ENCODE assay signal across 13 cellular contexts in genomic region chr19:11580665-11581418, GRCh38. TPM values are rescaled to one million over a fixed set of nuclear protein-coding genes. Genes with fewer than 3 reads are reported as not detected.
DNase-seq lines count a peak whose midpoint lies in the region; ATAC-seq, FAIRE-seq and TF ChIP-seq lines count a peak whose summit lies in the region.
"Had no signal": no experiment of that assay in that cellular context is flagged by ENCODE, and none has a peak within 500 bp of the region (broad histone marks: within the 10 kb centered on the region; RNA-seq: fewer than 3 reads in every experiment).

No MANE protein-coding gene starts in this region.

- no peak overlapping the region for H3K14ac ChIP-seq in neuronal stem cell (ENCODE audit: low read length)

- no peak overlapping the region for H2BK15ac ChIP-seq in neuronal stem cell (ENCODE audit: low read length)

- H3K18ac ChIP-seq in neuronal stem cell (ENCODE audit: low read length), result no peak overlapping the region

- H3K4me1 ChIP-seq in CD8-positive, alpha-beta T cell (ENCODE audit: insufficient read depth, low read length), result peaks cover 39% of the 10 kb centered on the region
- H3K4me1 ChIP-seq in Karpas-422 (ENCODE audit: low read length) (peaks cover 65% of the 10 kb centered on the region), K562 (replicated peaks in 1 of 2; ENCODE audit: control insufficient read depth in 2 of 2, insufficient read depth in 2 of 2, low read length in 2 of 2) (peaks cover 46 to 68% of the 10 kb centered on the region in 2 experiments), mucosa of rectum (ENCODE audit: control insufficient read depth in 2 of 2, insufficient read depth in 2 of 2, low read length in 2 of 2) (peaks cover 9 to 10% of the 10 kb centered on the region in 2 donors), neuronal stem cell (ENCODE audit: control insufficient read depth in 2 of 2, insufficient read depth in 1 of 2, low read depth in 1 of 2, low read length in 2 of 2) (peaks cover 6 to 9% of the 10 kb centered on the region in 2 donors)
- H3K4me1 ChIP-seq: SJSA1 had no signal

- BruUV-seq in K562 (replicated peaks; lab: Mats Ljungman, UMichigan), result no TSS peak

- H3K79me2 ChIP-seq in Karpas-422 (ENCODE audit: low read length) (no peaks in the 10 kb centered on the region), K562 (ENCODE audit: control insufficient read depth, insufficient read depth, low read length) (no peaks in the 10 kb centered on the region)

- H3K4me2 ChIP-seq in Karpas-422 (ENCODE audit: low read depth, low read length, poor library complexity, severe bottlenecking), result peak overlapping the region; percentile 63
- peak overlapping the region; percentile 47 for H3K4me2 ChIP-seq in K562 (ENCODE audit: insufficient read depth, low read length)
- H3K4me2 ChIP-seq in neuronal stem cell (ENCODE audit: insufficient read depth, low read length, poor library complexity, severe bottlenecking), result no peak overlapping the region

- peak overlapping the region; percentile 78 for H3K27ac Mint-ChIP-seq in CD8-positive, alpha-beta T cell
- H3K27ac Mint-ChIP-seq in chondrocyte (ENCODE audit: unreplicated experiment), result no peak overlapping the region

- H3K9me2 ChIP-seq in Karpas-422 (replicated peaks; ENCODE audit: insufficient read depth, low read length), result no peaks in the 10 kb centered on the region

- H3K9me1 ChIP-seq in K562 (ENCODE audit: control insufficient read depth, insufficient read depth, low read length), result no peaks in the 10 kb centered on the region

- CTCF ChIA-PET in CD8-positive, alpha-beta T cell (lab: Charles Lee), result interaction anchor here (0.6 to 2.6 kb wide), 3 partner anchors 19 to 790 kb away, joined by 4 to 9 read pairs (median 5); no protein-coding TSS in a partner anchor
- CTCF ChIA-PET in K562 (lab: Yijun Ruan, JAX; ENCODE audit: low intra/inter-chr PET ratio), result no interaction called here

- no peak overlapping the region for H4K8ac ChIP-seq in neuronal stem cell (ENCODE audit: low read depth, low read length)

- H3K36me3 ChIP-seq in CD8-positive, alpha-beta T cell (ENCODE audit: insufficient read depth, low read length), result no peaks in the 10 kb centered on the region
- H3K36me3 ChIP-seq in Karpas-422 (ENCODE audit: insufficient read depth, low read length) (no peaks in the 10 kb centered on the region), K562 (ENCODE audit: control insufficient read depth, insufficient read depth, low read length) (no peaks in the 10 kb centered on the region), mucosa of rectum (ENCODE audit: control insufficient read depth in 2 of 2, insufficient read depth in 2 of 2, low read length in 2 of 2) (no peaks in the 10 kb centered on the region), neuronal stem cell (replicated peaks in 1 of 2; ENCODE audit: control insufficient read depth in 2 of 2, insufficient read depth in 2 of 2, low read length in 2 of 2) (no peaks in the 10 kb centered on the region)
- H3K36me3 ChIP-seq: pancreas, SJSA1 had no signal

- TF ChIP-seq CTCF in CD8-positive, alpha-beta T cell (IDR thresholded peaks at IDR 0.05), result no peak
- TF ChIP-seq CTCF in K562 (IDR thresholded peaks at IDR 0.05 in 2 of 3, conservative IDR thresholded peaks at IDR 0.05 in 1 of 3; ENCODE audit: insufficient read depth in 2 of 3, low read depth in 1 of 3, low read length in 3 of 3) (no peak), chondrocyte (IDR thresholded peaks at IDR 0.05) (no peak)

- ATAC-seq in CD8-positive, alpha-beta T cell, result no peak
- ATAC-seq in K562, result no peak

- POLR2A ChIA-PET in CD8-positive, alpha-beta T cell (lab: Charles Lee), result no interaction called here
- POLR2A ChIA-PET in K562 (lab: Yijun Ruan, JAX), result interaction anchor here (0.6 to 1.6 kb wide), 6 partner anchors 9 to 1458 kb away, joined by 3 to 5 read pairs (median 4); no protein-coding TSS in a partner anchor

- no peak overlapping the region for H3K23ac ChIP-seq in neuronal stem cell (ENCODE audit: low read depth, low read length, poor library complexity)

- H3K4me3 ChIP-seq in CD8-positive, alpha-beta T cell (ENCODE audit: low read depth, low read length), result peak overlapping the region; percentile 14
- H3K4me3 ChIP-seq in Karpas-422 (ENCODE audit: low read length) (peak overlapping the region; percentile 53), K562 (no peak overlapping the region), mucosa of rectum (ENCODE audit: low read length in 2 of 2) (no peak overlapping the region), neuronal stem cell (ENCODE audit: low read length in 2 of 2) (no peak overlapping the region)
- H3K4me3 ChIP-seq: pancreas, SJSA1 had no signal

- H3K9me3 Mint-ChIP-seq in CD8-positive, alpha-beta T cell, result no peaks in the 10 kb centered on the region
- H3K9me3 Mint-ChIP-seq in chondrocyte (ENCODE audit: low read depth), result no peaks in the 10 kb centered on the region

- no peaks in the 10 kb centered on the region for H3K9me3 ChIP-seq in CD8-positive, alpha-beta T cell (ENCODE audit: low read length)
- H3K9me3 ChIP-seq in Karpas-422 (ENCODE audit: low read length) (no peaks in the 10 kb centered on the region), K562 (replicated peaks; ENCODE audit: control insufficient read depth, insufficient read depth, low read depth, low read length) (no peaks in the 10 kb centered on the region), mucosa of rectum (ENCODE audit: control insufficient read depth in 2 of 2, low read length in 2 of 2) (no peaks in the 10 kb centered on the region), neuronal stem cell (replicated peaks in 1 of 2; ENCODE audit: control insufficient read depth in 2 of 2, insufficient read depth in 1 of 2, low read depth in 1 of 2, low read length in 2 of 2) (peaks cover 0 to 2% of the 10 kb centered on the region in 2 donors)
- H3K9me3 ChIP-seq: pancreas, SJSA1 had no signal

- no peak for TF ChIP-seq RAD21 in K562 (CRISPR knock-in tag; conservative IDR thresholded peaks at IDR 0.05 in 1 of 2, IDR thresholded peaks at IDR 0.05 in 1 of 2)

- no peak overlapping the region for H2BK5ac ChIP-seq in neuronal stem cell (ENCODE audit: low read length)

- H3K36me3 Mint-ChIP-seq in CD8-positive, alpha-beta T cell, result peaks cover 18% of the 10 kb centered on the region
- no peaks in the 10 kb centered on the region for H3K36me3 Mint-ChIP-seq in chondrocyte (ENCODE audit: low read depth)

- TF ChIP-seq POLR2A in K562 (conservative IDR thresholded peaks at IDR 0.05), result no peak

- peak overlapping the region; percentile 29 for H3K27ac ChIP-seq in CD8-positive, alpha-beta T cell (ENCODE audit: low read depth, low read length)
- H3K27ac ChIP-seq in Karpas-422 (ENCODE audit: low read length) (peak overlapping the region; percentile 97), K562 (ENCODE audit: extremely low read depth, low read depth, low read length) (peak overlapping the region; percentile 6; the same call in 2 of the 3 replicates), mucosa of rectum (ENCODE audit: low read depth in 2 of 2, low read length in 2 of 2) (peak overlapping the region; percentile 55 to 73), neuronal stem cell (replicated peaks; ENCODE audit: low read length) (no peak overlapping the region)
- H3K27ac ChIP-seq: SJSA1 had no signal

- no peak for DNase-seq in CD8-positive, alpha-beta T cell
- DNase-seq in Karpas-422 (no peak), K562 (ENCODE audit: extremely low read depth in 1 of 4, low spot score in 3 of 4) (no peak), NCI-H2107 treated with DMSO at 0.1 percent for 48 hours (lab: John Stamatoyannopoulos, UW; ENCODE audit: unreplicated experiment) (no peak), HK-2 (ENCODE audit: unreplicated experiment) (no peak), chondrocyte (ENCODE audit: low spot score) (no peak), neuronal stem cell (ENCODE audit: low spot score) (no peak)
- DNase-seq: effector CD8-positive, alpha-beta T cell; NCI-H2107; pancreas had no signal

- no peak overlapping the region for H2BK12ac ChIP-seq in neuronal stem cell (ENCODE audit: low read length)

- H2AFZ ChIP-seq in Karpas-422 (ENCODE audit: low read length) (no peak overlapping the region), K562 (ENCODE audit: low read depth, low read length) (peak overlapping the region; percentile 30), neuronal stem cell (ENCODE audit: low read length) (no peak overlapping the region)

- H3K9ac ChIP-seq in Karpas-422 (ENCODE audit: low read length), result peak overlapping the region; percentile 63
- peak overlapping the region in 1 of 2 experiments; percentile 30; a peak in 2 of 4 replicates for H3K9ac ChIP-seq in K562 (ENCODE audit: insufficient read depth in 1 of 2, low read depth in 2 of 2, low read length in 2 of 2)
- H3K9ac ChIP-seq in mucosa of rectum (ENCODE audit: low read depth in 1 of 2, low read length in 2 of 2), result no peak overlapping the region
- no peak overlapping the region for H3K9ac ChIP-seq in neuronal stem cell (ENCODE audit: low read depth, low read length, poor library complexity)

- H3K4me1 Mint-ChIP-seq in CD8-positive, alpha-beta T cell (ENCODE audit: low read depth), result peaks cover 31% of the 10 kb centered on the region
- peaks cover 10% of the 10 kb centered on the region for H3K4me1 Mint-ChIP-seq in chondrocyte (ENCODE audit: low read depth)

- no peak overlapping the region for H2AK5ac ChIP-seq in neuronal stem cell (ENCODE audit: low read depth, low read length)

- intact Hi-C loops in CD8-positive, alpha-beta T cell (cut with DNase I, micrococcal nuclease), result no loop called here
- intact Hi-C loops in K562 (cut with micrococcal nuclease), result no loop called here

- TF ChIP-seq EP300 in K562 (IDR thresholded peaks at IDR 0.05; ENCODE audit: low read length), result no peak

- H3K4me3 Mint-ChIP-seq in CD8-positive, alpha-beta T cell, result peak overlapping the region; percentile 59
- H3K4me3 Mint-ChIP-seq in chondrocyte (ENCODE audit: unreplicated experiment), result no peak overlapping the region

- H3K4ac ChIP-seq in neuronal stem cell (ENCODE audit: low read length), result no peak overlapping the region

- H4K20me1 ChIP-seq in Karpas-422 (ENCODE audit: insufficient read depth, low read depth, low read length) (no peaks in the 10 kb centered on the region), K562 (replicated peaks; ENCODE audit: control insufficient read depth, insufficient read depth, low read length) (no peaks in the 10 kb centered on the region)

- FAIRE-seq in K562 (lab: Jason Lieb, UNC), result peak; percentile 74
- FAIRE-seq: pancreas had no signal

- H3K79me1 ChIP-seq in neuronal stem cell (ENCODE audit: low read depth, low read length), result no peaks in the 10 kb centered on the region

- no peak overlapping the region for H2BK120ac ChIP-seq in neuronal stem cell (ENCODE audit: low read depth, low read length)

- no peaks in the 10 kb centered on the region for H3K27me3 Mint-ChIP-seq in CD8-positive, alpha-beta T cell (ENCODE audit: low read depth)
- no peaks in the 10 kb centered on the region for H3K27me3 Mint-ChIP-seq in chondrocyte (ENCODE audit: low read depth)

- H4K91ac ChIP-seq in neuronal stem cell (ENCODE audit: low read depth, low read length, poor library complexity), result no peak overlapping the region

- WGBS in K562 (ENCODE audit: insufficient coverage, low coverage, missing lambda C conversion rate), result 57% methylated on average over 6 of the region's 10 CpGs
- WGBS in neuronal stem cell (ENCODE audit: extremely low coverage in 2 of 2, insufficient read length in 2 of 2, insufficient replicate concordance in 1 of 2), 2 donors, result no CpG with 5 or more reads among the region's 10 CpGs

- in situ Hi-C loops in K562 (cut with MboI), result no loop called here

- no peaks in the 10 kb centered on the region for H3K27me3 ChIP-seq in CD8-positive, alpha-beta T cell (ENCODE audit: insufficient read depth, low read length)
- H3K27me3 ChIP-seq in Karpas-422 (ENCODE audit: low read length), result no peaks in the 10 kb centered on the region
- H3K27me3 ChIP-seq in K562 (ENCODE audit: control insufficient read depth in 2 of 2, insufficient read depth in 2 of 2, low read length in 2 of 2), result no peaks in the 10 kb centered on the region
- H3K27me3 ChIP-seq in mucosa of rectum (ENCODE audit: control insufficient read depth in 2 of 2, insufficient read depth in 2 of 2, low read length in 2 of 2), result no peaks in the 10 kb centered on the region
- H3K27me3 ChIP-seq in neuronal stem cell (ENCODE audit: control insufficient read depth in 3 of 3, insufficient read depth in 3 of 3, low read depth in 1 of 3, low read length in 3 of 3), result peaks cover 0 to 14% (median 5%) of the 10 kb centered on the region in 3 experiments
- H3K27me3 ChIP-seq: pancreas, SJSA1 had no signal

RNA-seq across cellular contexts. Expression of gene ACP5, which starts 3.4 kb away (rescaled TPM):
- total RNA-seq in CD8-positive, alpha-beta T cell, result 10 to 100 TPM; 10.6 to 13.5 TPM
- total RNA-seq in Karpas-422 (2014; rRNA removed; shearing (Covaris generic); ENCODE audit: low replicate concordance), result 24.0 and 55.1 TPM in 2 replicates
- total RNA-seq in K562 (2011; cell fraction: chromatin; rRNA removed; ENCODE audit: low replicate concordance), result not detected in 2 replicates
- total RNA-seq in K562 (2011; cell fraction: nucleolus; rRNA removed), result 0.53 and 0.67 TPM in 2 replicates
- total RNA-seq in K562 (2011; cell fraction: nucleoplasm; rRNA removed), result 0.69 TPM in 1 of 2 replicates, not detected in the other
- total RNA-seq in K562 (2014; rRNA removed) (0.27 and 0.45 TPM in 2 replicates), K562 (2014; rRNA removed; fragmentation: Illumina TruSeq; extraction: Trizol) (0.29 and 0.41 TPM in 2 replicates), K562 (2015; rRNA removed; fragmentation: Illumina TruSeq; extraction: Trizol) (0.79 and 1.1 TPM in 2 replicates), K562 (2021) (0.62 and 0.85 TPM in 2 replicates), chondrocyte (0.45 TPM in 1 of 3 replicates, not detected in the others)
- polyA plus RNA-seq in K562 (2011; rRNA removed) (0.26 and 1.0 TPM in 2 replicates), K562 (2014; fragmentation: Illumina TruSeq; extraction: Trizol) (0.22 and 0.33 TPM in 2 replicates), K562 (2014; fragmentation: Nextera tagmentation; extraction: Ambion mirVana) (under 1 TPM in 1 of 2 experiments, not detected in 1; 0.06 TPM), K562 (2014; rRNA removed) (0.34 and 0.45 TPM in 2 replicates)
- polyA plus RNA-seq in K562 (2011; cell fraction: cytosol; rRNA removed), result 0.89 and 1.3 TPM in 2 replicates
- 0.58 and 1.1 TPM in 2 replicates for polyA plus RNA-seq in K562 (2011; cell fraction: nucleus; rRNA removed)
- 1.1 and 16.7 TPM in 2 replicates for polyA plus RNA-seq in K562 (2012)
- polyA minus RNA-seq in K562 (2011; rRNA and poly(A)+ RNA removed), result 0.21 and 0.30 TPM in 2 replicates
- polyA minus RNA-seq in K562 (2011; cell fraction: cytosol; rRNA and poly(A)+ RNA removed), result not detected in 2 replicates
- 0.33 TPM in 1 of 2 replicates, not detected in the other for polyA minus RNA-seq in K562 (2011; cell fraction: nucleus; rRNA and poly(A)+ RNA removed)
- 1.1 TPM for polyA plus RNA-seq in neuronal stem cell (2013, experiment 1 of 2)
- 0.91 TPM for polyA plus RNA-seq in neuronal stem cell (2013, experiment 2 of 2)
- total RNA-seq: G401, SJSA1 had no signal

RNA-seq across cellular contexts. Expression of gene ZNF627, which starts 16.4 kb away (rescaled TPM):
- total RNA-seq in CD8-positive, alpha-beta T cell, result 10 to 100 TPM; 10.7 to 11.0 TPM
- total RNA-seq in Karpas-422 (2014; rRNA removed; shearing (Covaris generic); ENCODE audit: low replicate concordance), result 19.9 and 27.7 TPM in 2 replicates
- 24.3 and 45.7 TPM in 2 replicates for total RNA-seq in K562 (2011; cell fraction: chromatin; rRNA removed; ENCODE audit: low replicate concordance)
- total RNA-seq in K562 (2011; cell fraction: nucleolus; rRNA removed), result 18.7 and 22.2 TPM in 2 replicates
- total RNA-seq in K562 (2011; cell fraction: nucleoplasm; rRNA removed), result 21.5 and 27.6 TPM in 2 replicates
- total RNA-seq in K562 (2014; rRNA removed) (7.0 and 7.5 TPM in 2 replicates), K562 (2014; rRNA removed; fragmentation: Illumina TruSeq; extraction: Trizol) (16.6 and 21.7 TPM in 2 replicates), K562 (2015; rRNA removed; fragmentation: Illumina TruSeq; extraction: Trizol) (13.1 and 14.3 TPM in 2 replicates), K562 (2021) (10.0 and 10.6 TPM in 2 replicates), chondrocyte (13.0 to 14.2 TPM (median 13.6 TPM) in 3 replicates)
- polyA plus RNA-seq in K562 (2011; rRNA removed) (16.5 and 19.9 TPM in 2 replicates), K562 (2014; fragmentation: Illumina TruSeq; extraction: Trizol) (11.0 and 11.7 TPM in 2 replicates), K562 (2014; fragmentation: Nextera tagmentation; extraction: Ambion mirVana) (1 to 10 TPM; 6.6 to 6.9 TPM), K562 (2014; rRNA removed) (5.6 and 6.4 TPM in 2 replicates)
- polyA plus RNA-seq in K562 (2011; cell fraction: cytosol; rRNA removed), result 5.5 and 10.6 TPM in 2 replicates
- 9.8 and 12.6 TPM in 2 replicates for polyA plus RNA-seq in K562 (2011; cell fraction: nucleus; rRNA removed)
- 6.5 and 11.4 TPM in 2 replicates for polyA plus RNA-seq in K562 (2012)
- 30.8 and 38.6 TPM in 2 replicates for polyA minus RNA-seq in K562 (2011; rRNA and poly(A)+ RNA removed)
- 9.9 and 10.5 TPM in 2 replicates for polyA minus RNA-seq in K562 (2011; cell fraction: cytosol; rRNA and poly(A)+ RNA removed)
- polyA minus RNA-seq in K562 (2011; cell fraction: nucleus; rRNA and poly(A)+ RNA removed), result 5.8 and 14.1 TPM in 2 replicates
- 11.6 TPM for polyA plus RNA-seq in neuronal stem cell (2013, experiment 1 of 2)
- polyA plus RNA-seq in neuronal stem cell (2013, experiment 2 of 2), result 11.4 TPM

RNA-seq across cellular contexts. Expression of gene ELOF1, which starts 21.8 kb away (rescaled TPM):
- total RNA-seq in CD8-positive, alpha-beta T cell, result 10 to 100 TPM; 40.3 to 41.0 TPM
- total RNA-seq in Karpas-422 (2014; rRNA removed; shearing (Covaris generic); ENCODE audit: low replicate concordance), result 52.5 and 84.1 TPM in 2 replicates
- 33.4 and 92.9 TPM in 2 replicates for total RNA-seq in K562 (2011; cell fraction: chromatin; rRNA removed; ENCODE audit: low replicate concordance)
- 71.2 and 72.1 TPM in 2 replicates for total RNA-seq in K562 (2011; cell fraction: nucleolus; rRNA removed)
- 70.5 and 83.9 TPM in 2 replicates for total RNA-seq in K562 (2011; cell fraction: nucleoplasm; rRNA removed)
- total RNA-seq in K562 (2014; rRNA removed) (74.2 and 118 TPM in 2 replicates), K562 (2014; rRNA removed; fragmentation: Illumina TruSeq; extraction: Trizol) (56.3 and 71.5 TPM in 2 replicates), K562 (2015; rRNA removed; fragmentation: Illumina TruSeq; extraction: Trizol) (125 and 129 TPM in 2 replicates), K562 (2021) (105 and 107 TPM in 2 replicates), chondrocyte (36.2 to 43.8 TPM (median 37.7 TPM) in 3 replicates)
- polyA plus RNA-seq in K562 (2011; rRNA removed) (38.4 and 43.8 TPM in 2 replicates), K562 (2014; fragmentation: Illumina TruSeq; extraction: Trizol) (147 and 170 TPM in 2 replicates), K562 (2014; fragmentation: Nextera tagmentation; extraction: Ambion mirVana) (10 to 100 TPM; 16.7 to 49.1 TPM), K562 (2014; rRNA removed) (99.8 and 115 TPM in 2 replicates)
- 124 and 196 TPM in 2 replicates for polyA plus RNA-seq in K562 (2011; cell fraction: cytosol; rRNA removed)
- 82.4 and 93.1 TPM in 2 replicates for polyA plus RNA-seq in K562 (2011; cell fraction: nucleus; rRNA removed)
- 94.4 and 105 TPM in 2 replicates for polyA plus RNA-seq in K562 (2012)
- 25.4 and 33.3 TPM in 2 replicates for polyA minus RNA-seq in K562 (2011; rRNA and poly(A)+ RNA removed)
- polyA minus RNA-seq in K562 (2011; cell fraction: cytosol; rRNA and poly(A)+ RNA removed), result 35.9 and 36.6 TPM in 2 replicates
- 19.3 and 19.7 TPM in 2 replicates for polyA minus RNA-seq in K562 (2011; cell fraction: nucleus; rRNA and poly(A)+ RNA removed)
- 58.7 TPM for polyA plus RNA-seq in neuronal stem cell (2013, experiment 1 of 2)
- 59.3 TPM for polyA plus RNA-seq in neuronal stem cell (2013, experiment 2 of 2)

RNA-seq across cellular contexts. Expression of gene CNN1, which starts 42.2 kb away (rescaled TPM):
- total RNA-seq in CD8-positive, alpha-beta T cell, result not detected
- total RNA-seq in Karpas-422 (2014; rRNA removed; shearing (Covaris generic); ENCODE audit: low replicate concordance), result not detected in 2 replicates
- total RNA-seq in K562 (2011; cell fraction: chromatin; rRNA removed; ENCODE audit: low replicate concordance), result 1.7 and 4.4 TPM in 2 replicates
- total RNA-seq in K562 (2011; cell fraction: nucleolus; rRNA removed), result 1.6 and 3.8 TPM in 2 replicates
- total RNA-seq in K562 (2011; cell fraction: nucleoplasm; rRNA removed), result 3.5 and 5.3 TPM in 2 replicates
- total RNA-seq in K562 (2014; rRNA removed) (9.1 and 10.1 TPM in 2 replicates), K562 (2014; rRNA removed; fragmentation: Illumina TruSeq; extraction: Trizol) (3.7 and 4.9 TPM in 2 replicates), K562 (2015; rRNA removed; fragmentation: Illumina TruSeq; extraction: Trizol) (3.4 and 3.5 TPM in 2 replicates), K562 (2021) (5.8 and 6.1 TPM in 2 replicates), chondrocyte (20.1 to 213 TPM (median 199 TPM) in 3 replicates)
- polyA plus RNA-seq in K562 (2011; rRNA removed) (8.4 and 10.6 TPM in 2 replicates), K562 (2014; fragmentation: Illumina TruSeq; extraction: Trizol) (5.2 and 6.9 TPM in 2 replicates), K562 (2014; fragmentation: Nextera tagmentation; extraction: Ambion mirVana) (under 1 TPM; 0.23 to 0.32 TPM), K562 (2014; rRNA removed) (5.7 and 7.0 TPM in 2 replicates)
- polyA plus RNA-seq in K562 (2011; cell fraction: cytosol; rRNA removed), result 15.3 and 31.5 TPM in 2 replicates
- 5.2 and 8.0 TPM in 2 replicates for polyA plus RNA-seq in K562 (2011; cell fraction: nucleus; rRNA removed)
- 4.4 and 6.5 TPM in 2 replicates for polyA plus RNA-seq in K562 (2012)
- polyA minus RNA-seq in K562 (2011; rRNA and poly(A)+ RNA removed), result 12.1 and 16.9 TPM in 2 replicates
- 5.6 and 8.2 TPM in 2 replicates for polyA minus RNA-seq in K562 (2011; cell fraction: cytosol; rRNA and poly(A)+ RNA removed)
- 1.2 and 2.8 TPM in 2 replicates for polyA minus RNA-seq in K562 (2011; cell fraction: nucleus; rRNA and poly(A)+ RNA removed)
- polyA plus RNA-seq in neuronal stem cell (2013, experiment 1 of 2), result 24.1 TPM
- polyA plus RNA-seq in neuronal stem cell (2013, experiment 2 of 2), result 22.1 TPM

RNA-seq across cellular contexts. Expression of gene ECSIT, which starts 51.9 kb away (rescaled TPM):
- total RNA-seq in CD8-positive, alpha-beta T cell, result 10 to 100 TPM; 31.1 to 32.4 TPM
- 59.8 and 86.0 TPM in 2 replicates for total RNA-seq in Karpas-422 (2014; rRNA removed; shearing (Covaris generic); ENCODE audit: low replicate concordance)
- 34.5 and 88.3 TPM in 2 replicates for total RNA-seq in K562 (2011; cell fraction: chromatin; rRNA removed; ENCODE audit: low replicate concordance)
- total RNA-seq in K562 (2011; cell fraction: nucleolus; rRNA removed), result 49.9 and 54.2 TPM in 2 replicates
- total RNA-seq in K562 (2011; cell fraction: nucleoplasm; rRNA removed), result 31.5 and 36.0 TPM in 2 replicates
- total RNA-seq in K562 (2014; rRNA removed) (82.5 and 91.8 TPM in 2 replicates), K562 (2014; rRNA removed; fragmentation: Illumina TruSeq; extraction: Trizol) (14.3 and 20.4 TPM in 2 replicates), K562 (2015; rRNA removed; fragmentation: Illumina TruSeq; extraction: Trizol) (36.5 and 40.4 TPM in 2 replicates), K562 (2021) (71.2 and 73.3 TPM in 2 replicates), chondrocyte (20.3 to 27.9 TPM (median 20.5 TPM) in 3 replicates)
- polyA plus RNA-seq in K562 (2011; rRNA removed) (43.9 and 66.4 TPM in 2 replicates), K562 (2014; fragmentation: Illumina TruSeq; extraction: Trizol) (44.0 and 49.0 TPM in 2 replicates), K562 (2014; fragmentation: Nextera tagmentation; extraction: Ambion mirVana) (1 to 10 TPM; 1.1 to 4.2 TPM), K562 (2014; rRNA removed) (55.7 and 60.9 TPM in 2 replicates)
- polyA plus RNA-seq in K562 (2011; cell fraction: cytosol; rRNA removed), result 81.6 and 108 TPM in 2 replicates
- polyA plus RNA-seq in K562 (2011; cell fraction: nucleus; rRNA removed), result 68.9 and 81.7 TPM in 2 replicates
- polyA plus RNA-seq in K562 (2012), result 51.8 and 53.6 TPM in 2 replicates
- 48.5 and 63.1 TPM in 2 replicates for polyA minus RNA-seq in K562 (2011; rRNA and poly(A)+ RNA removed)
- 44.3 and 60.1 TPM in 2 replicates for polyA minus RNA-seq in K562 (2011; cell fraction: cytosol; rRNA and poly(A)+ RNA removed)
- polyA minus RNA-seq in K562 (2011; cell fraction: nucleus; rRNA and poly(A)+ RNA removed), result 12.0 and 18.3 TPM in 2 replicates
- 30.6 TPM for polyA plus RNA-seq in neuronal stem cell (2013, experiment 1 of 2)
- 28.7 TPM for polyA plus RNA-seq in neuronal stem cell (2013, experiment 2 of 2)

Comparison
In these comparisons a context has a peak if more than half of its experiments do, and no peak if none do; other contexts are left out.
1. H3K4me3 ChIP-seq: peak in CD8-positive, alpha-beta T cell (single experiment) and Karpas-422 (single experiment); none in K562 (single experiment), mucosa of rectum (0 of 2) and neuronal stem cell (0 of 2).